Comparison of ENCODE assay signal across 20 cellular contexts in the genomic region with DNA sequence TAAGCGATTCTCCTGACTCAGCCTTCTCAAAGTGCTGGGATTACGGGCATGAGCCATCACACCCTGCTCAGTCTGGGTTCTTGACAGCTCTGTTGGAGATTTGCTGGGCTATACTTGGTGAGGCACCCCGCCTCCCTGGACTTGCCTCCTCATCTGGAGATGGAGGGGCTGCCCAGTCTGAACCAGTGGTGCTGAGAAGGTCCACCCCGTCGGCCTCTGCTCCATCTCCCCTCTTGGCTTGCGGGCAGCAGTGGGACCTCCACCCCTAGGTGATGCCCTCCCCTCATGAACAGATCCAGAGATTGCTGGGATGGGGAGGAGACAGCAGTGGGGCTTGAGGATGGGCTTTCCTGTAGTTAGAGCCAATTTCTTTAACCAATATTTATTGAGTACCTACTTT.
DNase-seq lines count a peak whose midpoint lies in the region; ATAC-seq and TF ChIP-seq lines count a peak whose summit lies in the region.
"Had no signal": no experiment of that assay in that cellular context is flagged by ENCODE, and none has a peak within 500 bp of the region (broad histone marks: within the 10 kb centered on the region; RNA-seq: fewer than 3 reads in every experiment).

No MANE protein-coding gene starts in this region.

- H3K14ac ChIP-seq in neuronal stem cell (ENCODE audit: low read length), result no peak overlapping the region

- peak overlapping the region; percentile 51 for H2AK5ac ChIP-seq in neuronal stem cell (ENCODE audit: low read depth, low read length)

- ATAC-seq in left cardiac atrium, result no peak
- ATAC-seq: GM12878 had no signal

- no peak overlapping the region for H3K18ac ChIP-seq in neuronal stem cell (ENCODE audit: low read length)

- no peak overlapping the region for H3K27ac ChIP-seq in Peyer's patch
- no peak overlapping the region for H3K27ac ChIP-seq in neuronal stem cell (replicated peaks; ENCODE audit: low read length)
- H3K27ac ChIP-seq in spleen, result no peak overlapping the region
- H3K27ac ChIP-seq: BLaER1, C4-2B, GM23248 had no signal

- POLR2A ChIA-PET in HEK293T (lab: Yijun Ruan, JAX), result no interaction called here

- no peak overlapping the region for H2BK5ac ChIP-seq in neuronal stem cell (ENCODE audit: low read length)

- no peak overlapping the region for H3K4ac ChIP-seq in neuronal stem cell (ENCODE audit: low read length)

- H3K79me1 ChIP-seq in neuronal stem cell (ENCODE audit: low read depth, low read length), result no peaks in the 10 kb centered on the region

- H3K36me3 ChIP-seq in Peyer's patch (no peaks in the 10 kb centered on the region), neuronal stem cell (replicated peaks in 1 of 2; ENCODE audit: control insufficient read depth in 2 of 2, insufficient read depth in 2 of 2, low read length in 2 of 2) (peaks cover 0 to 12% of the 10 kb centered on the region in 2 donors), spleen (no peaks in the 10 kb centered on the region)
- H3K36me3 ChIP-seq: BLaER1 had no signal

- TF ChIP-seq POLR2A in Peyer's patch (IDR thresholded peaks at IDR 0.05) (no peak), spleen (IDR thresholded peaks at IDR 0.05) (no peak)

- no CpG with 5 or more reads among the region's 6 CpGs for WGBS in neuronal stem cell (ENCODE audit: extremely low coverage in 2 of 2, insufficient read length in 2 of 2, insufficient replicate concordance in 1 of 2), 2 donors
- 83 to 92% (median 90%) methylated on average over 5 to 6 of the region's 6 CpGs for whole genome bisulfite sequencing in spleen, 5 donors

- H4K91ac ChIP-seq in neuronal stem cell (ENCODE audit: low read depth, low read length, poor library complexity), result no peak overlapping the region

- no peak overlapping the region for H2BK12ac ChIP-seq in neuronal stem cell (ENCODE audit: low read length)

- H3K9me3 ChIP-seq in Peyer's patch (no peaks in the 10 kb centered on the region), neuronal stem cell (replicated peaks in 1 of 2; ENCODE audit: control insufficient read depth in 2 of 2, insufficient read depth in 1 of 2, low read depth in 1 of 2, low read length in 2 of 2) (no peaks in the 10 kb centered on the region), spleen (no peaks in the 10 kb centered on the region)
- H3K9me3 ChIP-seq: BLaER1 had no signal

- H3K27me3 ChIP-seq in Peyer's patch (no peaks in the 10 kb centered on the region), neuronal stem cell (ENCODE audit: control insufficient read depth in 3 of 3, insufficient read depth in 3 of 3, low read depth in 1 of 3, low read length in 3 of 3) (no peaks in the 10 kb centered on the region), spleen (replicated peaks in 1 of 7) (peaks cover 0 to 46% (median 4%) of the 10 kb centered on the region in 7 donors)
- H3K27me3 ChIP-seq: BLaER1 had no signal

- no peak overlapping the region for H3K4me3 ChIP-seq in Peyer's patch
- no peak overlapping the region for H3K4me3 ChIP-seq in neuronal stem cell (ENCODE audit: low read length in 2 of 2)
- no peak overlapping the region for H3K4me3 ChIP-seq in spleen
- H3K4me3 ChIP-seq: BLaER1, GM12878, GM23248 had no signal

- H2AFZ ChIP-seq in neuronal stem cell (ENCODE audit: low read length), result no peak overlapping the region
- H2AFZ ChIP-seq: GM23248 had no signal

- CTCF ChIA-PET in HEK293T (lab: Yijun Ruan, JAX), result interaction anchor here (1.3 kb wide), 1 partner anchor 74 kb away, joined by 3 read pairs; no protein-coding TSS in a partner anchor

- H2BK120ac ChIP-seq in neuronal stem cell (ENCODE audit: low read depth, low read length), result no peak overlapping the region

- H3K23ac ChIP-seq in neuronal stem cell (ENCODE audit: low read depth, low read length, poor library complexity), result no peak overlapping the region

- H3K4me1 ChIP-seq in Peyer's patch (no peaks in the 10 kb centered on the region), neuronal stem cell (ENCODE audit: control insufficient read depth in 2 of 2, insufficient read depth in 1 of 2, low read depth in 1 of 2, low read length in 2 of 2) (peaks cover 0 to 3% of the 10 kb centered on the region in 2 donors), spleen (no peaks in the 10 kb centered on the region)
- H3K4me1 ChIP-seq: BLaER1 had no signal

- no peak overlapping the region for H3K4me2 ChIP-seq in neuronal stem cell (ENCODE audit: insufficient read depth, low read length, poor library complexity, severe bottlenecking)
- H3K4me2 ChIP-seq: BLaER1 had no signal

- H3K9ac ChIP-seq in neuronal stem cell (ENCODE audit: low read depth, low read length, poor library complexity), result no peak overlapping the region
- H3K9ac ChIP-seq: BLaER1, GM23248 had no signal

- DNase-seq in cardiac septum (ENCODE audit: low spot score) (peak; percentile 73), left cardiac atrium (no peak), Peyer's patch (peak in 2 of 3 donors; percentile 25 to 30), neuronal stem cell (ENCODE audit: low spot score) (no peak), spleen (peak; percentile 56), HEK293T (ENCODE audit: extremely low spot score) (no peak), NCI-H748 treated with DMSO at 0.1 percent for 48 hours (lab: John Stamatoyannopoulos, UW) (no peak), kidney tubule cell (ENCODE audit: low spot score) (no peak)
- DNase-seq: CD4-positive, alpha-beta T cell; CD8-positive, alpha-beta memory T cell; DMS 273 treated with DMSO at 0.1 percent for 48 hours; DMS79; EL; GDM1; GM23248; H7; HCEC 1CT had no signal

- intact Hi-C loops in cardiac septum (cut with DNase I), result no loop called here
- intact Hi-C loops in left cardiac atrium (cut with DNase I), result no loop called here
- intact Hi-C loops in spleen (cut with DNase I; ENCODE audit: low total_unique reads), result no loop called here

- H4K8ac ChIP-seq in neuronal stem cell (ENCODE audit: low read depth, low read length), result no peak overlapping the region

- no peak for TF ChIP-seq CTCF in Peyer's patch (IDR thresholded peaks at IDR 0.05)
- TF ChIP-seq CTCF in spleen (IDR thresholded peaks at IDR 0.05 in 8 of 11, conservative IDR thresholded peaks at IDR 0.05 in 3 of 11), result no peak

- H2BK15ac ChIP-seq in neuronal stem cell (ENCODE audit: low read length), result no peak overlapping the region

TF ChIP-seq in HEK293T, 16 proteins besides CTCF, POLR2A, EP300 and RAD21:
- no peak for TF ChIP-seq HDGF (IDR thresholded peaks at IDR 0.05; ENCODE audit: borderline replicate concordance)
- TF ChIP-seq SP1 (IDR thresholded peaks at IDR 0.05), result no peak
- no peak for TF ChIP-seq ELF4 (IDR thresholded peaks at IDR 0.05)
- no peak for TF ChIP-seq FOXK2 (IDR thresholded peaks at IDR 0.05)
- TF ChIP-seq ARNT (IDR thresholded peaks at IDR 0.05), result no peak
- TF ChIP-seq NFRKB (IDR thresholded peaks at IDR 0.05), result no peak
- TF ChIP-seq LEF1 (IDR thresholded peaks at IDR 0.05; ENCODE audit: borderline replicate concordance), result no peak
- TF ChIP-seq FOXM1 (IDR thresholded peaks at IDR 0.05; ENCODE audit: borderline replicate concordance), result no peak
- TF ChIP-seq TARDBP (IDR thresholded peaks at IDR 0.05), result no peak
- no peak for TF ChIP-seq PKNOX1 (IDR thresholded peaks at IDR 0.05)
- TF ChIP-seq FOXA1 (IDR thresholded peaks at IDR 0.05), result no peak
- no peak for TF ChIP-seq SUZ12 (IDR thresholded peaks at IDR 0.05)
- no peak for TF ChIP-seq ZNF384 (IDR thresholded peaks at IDR 0.05)
- no peak for TF ChIP-seq L3MBTL2 (conservative IDR thresholded peaks at IDR 0.05)
- no peak for TF ChIP-seq CTBP1 (IDR thresholded peaks at IDR 0.05; ENCODE audit: borderline replicate concordance)
- no peak for TF ChIP-seq BHLHE40 (IDR thresholded peaks at IDR 0.05; ENCODE audit: borderline replicate concordance)

Comparison
In these comparisons a context has a peak if more than half of its experiments do, and no peak if none do; other contexts are left out.
1. DNase-seq: peak in cardiac septum (single experiment), Peyer's patch (2 of 3) and spleen (single experiment); none in left cardiac atrium (single experiment), neuronal stem cell (single experiment), HEK293T (single experiment), NCI-H748 treated with DMSO at 0.1 percent for 48 hours (single experiment) and kidney tubule cell (single experiment).